In genomic region chr9:77735515-77735914, GRCh38 we compare ENCODE assay signal across 18 cellular contexts.
DNase-seq lines count a peak whose midpoint lies in the region; ATAC-seq, FAIRE-seq and TF ChIP-seq lines count a peak whose summit lies in the region.
"Had no signal": no experiment of that assay in that cellular context is flagged by ENCODE, and none has a peak within 500 bp of the region (broad histone marks: within the 10 kb centered on the region; RNA-seq: fewer than 3 reads in every experiment).

No MANE protein-coding gene starts in this region.

- no peaks in the 10 kb centered on the region for H3K27me3 Mint-ChIP-seq in astrocyte (ENCODE audit: low read depth, unreplicated experiment)
- H3K27me3 Mint-ChIP-seq: activated naive CD8-positive, alpha-beta T cell treated with anti-CD3 and anti-CD28 coated beads, Interleukin-2, amount 50 U/mL, for 24 hours; natural killer cell treated with Interleukin-12 subunit alpha and Interleukin-12 subunit beta and Interleukin-15 and Interleukin-18, amount 100 ng/mL, for 72 hours had no signal

- no peak overlapping the region for H3K4me3 Mint-ChIP-seq in astrocyte (ENCODE audit: unreplicated experiment)
- H3K4me3 Mint-ChIP-seq: activated naive CD8-positive, alpha-beta T cell treated with anti-CD3 and anti-CD28 coated beads, Interleukin-2, amount 50 U/mL, for 24 hours; natural killer cell treated with Interleukin-12 subunit alpha and Interleukin-12 subunit beta and Interleukin-15 and Interleukin-18, amount 100 ng/mL, for 72 hours; T-helper 2 cell treated with Interferon-gamma antibody and Interleukin-4, amounts not matched to agents 5 μg/mL and 100 μg/mL, for 36 hours had no signal

- BruUV-seq in mammary epithelial cell (replicated peaks; lab: Mats Ljungman, UMichigan), result no TSS peak

- intact Hi-C loops in mammary epithelial cell (cut with micrococcal nuclease), result no loop called here

- CTCF ChIA-PET in mammary epithelial cell (lab: Charles Lee; ENCODE audit: low non-redundant PET), result no interaction called here

- H3K9ac ChIP-seq in astrocyte (ENCODE audit: low read length) (no peak overlapping the region), mammary epithelial cell (ENCODE audit: insufficient read depth, low read length) (no peak overlapping the region), MM.1S (ENCODE audit: low read length) (no peak overlapping the region)

- FAIRE-seq in astrocyte (lab: Jason Lieb, UNC), result no peak

- TF ChIP-seq CTCF in astrocyte (IDR thresholded peaks at IDR 0.05; ENCODE audit: insufficient read depth, low read depth, low read length) (no peak), foreskin fibroblast (IDR thresholded peaks at IDR 0.05; ENCODE audit: low read depth, low read length) (no peak), mammary epithelial cell (conservative IDR thresholded peaks at IDR 0.05 in 1 of 2, IDR thresholded peaks at IDR 0.05 in 1 of 2; ENCODE audit: extremely low read depth in 1 of 2, insufficient read depth in 1 of 2, low read depth in 1 of 2, low read length in 2 of 2) (no peak), MM.1S (IDR thresholded peaks at IDR 0.05; ENCODE audit: low read length) (no peak)

- H3K36me3 ChIP-seq in astrocyte (ENCODE audit: insufficient read depth, low read length) (no peaks in the 10 kb centered on the region), mammary epithelial cell (ENCODE audit: insufficient read depth, low read length) (no peaks in the 10 kb centered on the region), MM.1S (replicated peaks; ENCODE audit: insufficient read depth, low read length) (no peaks in the 10 kb centered on the region)
- H3K36me3 ChIP-seq: Peyer's patch had no signal

- H3K27ac Mint-ChIP-seq in astrocyte (ENCODE audit: unreplicated experiment), result no peak overlapping the region
- H3K27ac Mint-ChIP-seq: activated naive CD8-positive, alpha-beta T cell treated with anti-CD3 and anti-CD28 coated beads, Interleukin-2, amount 50 U/mL, for 24 hours; natural killer cell treated with Interleukin-12 subunit alpha and Interleukin-12 subunit beta and Interleukin-15 and Interleukin-18, amount 100 ng/mL, for 72 hours; T-helper 2 cell treated with Interferon-gamma antibody and Interleukin-4, amounts not matched to agents 5 μg/mL and 100 μg/mL, for 36 hours had no signal

- ATAC-seq in HG02763 (IDR thresholded peaks at IDR 0.05; ENCODE audit: unreplicated experiment), result no peak
- ATAC-seq: activated naive CD8-positive, alpha-beta T cell treated with anti-CD3 and anti-CD28 coated beads, Interleukin-2, amount 50 U/mL, for 24 hours; HCT116; natural killer cell treated with Interleukin-12 subunit alpha and Interleukin-12 subunit beta and Interleukin-15 and Interleukin-18, amount 100 ng/mL, for 72 hours had no signal

- peaks cover 7% of the 10 kb centered on the region for H3K4me1 ChIP-seq in astrocyte (ENCODE audit: insufficient read depth, low read length)
- no peaks in the 10 kb centered on the region for H3K4me1 ChIP-seq in mammary epithelial cell (ENCODE audit: insufficient read depth, low read length)
- H3K4me1 ChIP-seq in MM.1S (ENCODE audit: low read length), result no peaks in the 10 kb centered on the region
- H3K4me1 ChIP-seq: Peyer's patch had no signal

- no peaks in the 10 kb centered on the region for H3K9me3 ChIP-seq in astrocyte (ENCODE audit: insufficient read depth, low read depth, low read length)
- H3K9me3 ChIP-seq in mammary epithelial cell (replicated peaks; ENCODE audit: insufficient read depth, low read length), result no peaks in the 10 kb centered on the region
- no peaks in the 10 kb centered on the region for H3K9me3 ChIP-seq in MM.1S (replicated peaks; ENCODE audit: insufficient read depth, low read length)
- H3K9me3 ChIP-seq: Peyer's patch had no signal

- H3F3A ChIP-seq in MM.1S (ENCODE audit: insufficient read depth, low read length), result no peaks in the 10 kb centered on the region

- no peaks in the 10 kb centered on the region for H3K79me2 ChIP-seq in astrocyte (ENCODE audit: insufficient read depth, low read length)
- peaks cover 7% of the 10 kb centered on the region for H3K79me2 ChIP-seq in mammary epithelial cell (ENCODE audit: insufficient read depth, low read length)
- H3K79me2 ChIP-seq in MM.1S (ENCODE audit: low read length), result no peaks in the 10 kb centered on the region

- DNase-seq in AG20443 (ENCODE audit: low spot score), result peak; percentile 63
- DNase-seq in astrocyte (ENCODE audit: low read depth), result peak; percentile 89
- DNase-seq in foreskin fibroblast, result peak; percentile 34
- DNase-seq in occipital lobe (lab: John Stamatoyannopoulos, UW), result peak; percentile 34
- DNase-seq in mammary epithelial cell, result no peak
- no peak for DNase-seq in HT-29 (ENCODE audit: low spot score)
- DNase-seq in MM.1S, result no peak
- DNase-seq: activated CD4-positive, alpha-beta T cell treated with anti-CD3 and anti-CD28 coated beads for 48 hours; activated naive CD8-positive, alpha-beta T cell treated with anti-CD3 and anti-CD28 coated beads, Interleukin-2, amount 50 U/mL, for 24 hours; activated T-cell treated with anti-CD3 and anti-CD28 coated beads, Interleukin-2, amount 50 U/mL, for 48 hours; kidney glomerular epithelial cell; NCI-H2029; Peyer's patch had no signal

- H3K4me1 Mint-ChIP-seq in astrocyte (ENCODE audit: low read depth, unreplicated experiment), result peaks cover 15% of the 10 kb centered on the region

- dilution Hi-C loops in mammary epithelial cell (cut with HindIII; ENCODE audit: low sequenced_read_pairs), result no loop called here

- H3K9me2 ChIP-seq in MM.1S (replicated peaks; ENCODE audit: insufficient read depth, low read length), result no peaks in the 10 kb centered on the region

- peak overlapping the region; percentile 42 for H3K27ac ChIP-seq in astrocyte (ENCODE audit: low read depth, low read length)
- H3K27ac ChIP-seq in mammary epithelial cell (ENCODE audit: insufficient read depth, low read depth, low read length), result no peak overlapping the region
- no peak overlapping the region for H3K27ac ChIP-seq in MM.1S (ENCODE audit: low read length)
- H3K27ac ChIP-seq: Peyer's patch had no signal

- no peak overlapping the region for H3K4me3 ChIP-seq in astrocyte (ENCODE audit: insufficient read depth, low read depth, low read length)
- H3K4me3 ChIP-seq in foreskin fibroblast (ENCODE audit: low read depth in 1 of 2, low read length in 2 of 2), result no peak overlapping the region
- no peak overlapping the region for H3K4me3 ChIP-seq in mammary epithelial cell (replicated peaks in 1 of 3; ENCODE audit: insufficient read depth in 1 of 3, low read depth in 2 of 3, low read length in 3 of 3)
- no peak overlapping the region for H3K4me3 ChIP-seq in MM.1S (ENCODE audit: low read length)
- H3K4me3 ChIP-seq: Peyer's patch, smooth muscle cell had no signal

- H4K20me1 ChIP-seq in astrocyte (ENCODE audit: insufficient read depth, low read length) (peaks cover 3% of the 10 kb centered on the region), mammary epithelial cell (ENCODE audit: insufficient read depth, low read length) (no peaks in the 10 kb centered on the region), MM.1S (ENCODE audit: insufficient read depth, low read length) (no peaks in the 10 kb centered on the region)

- no peaks in the 10 kb centered on the region for H3K27me3 ChIP-seq in astrocyte (ENCODE audit: insufficient read depth, low read length)
- no peaks in the 10 kb centered on the region for H3K27me3 ChIP-seq in mammary epithelial cell (ENCODE audit: insufficient read depth, low read length)
- H3K27me3 ChIP-seq in MM.1S (replicated peaks; ENCODE audit: insufficient read depth, low read length), result no peaks in the 10 kb centered on the region
- H3K27me3 ChIP-seq: Peyer's patch had no signal

- H3K4me2 ChIP-seq in astrocyte (ENCODE audit: low read length) (peak overlapping the region; percentile 1), mammary epithelial cell (ENCODE audit: insufficient read depth, low read depth, low read length) (no peak overlapping the region), MM.1S (ENCODE audit: low read depth, low read length) (no peak overlapping the region)
- H3K4me2 ChIP-seq: smooth muscle cell had no signal

- H3K9me3 Mint-ChIP-seq in astrocyte (ENCODE audit: unreplicated experiment), result no peaks in the 10 kb centered on the region
- H3K9me3 Mint-ChIP-seq: activated naive CD8-positive, alpha-beta T cell treated with anti-CD3 and anti-CD28 coated beads, Interleukin-2, amount 50 U/mL, for 24 hours; natural killer cell treated with Interleukin-12 subunit alpha and Interleukin-12 subunit beta and Interleukin-15 and Interleukin-18, amount 100 ng/mL, for 72 hours; T-helper 2 cell treated with Interferon-gamma antibody and Interleukin-4, amounts not matched to agents 5 μg/mL and 100 μg/mL, for 36 hours had no signal

- WGBS in mammary epithelial cell (ENCODE audit: low coverage, missing lambda C conversion rate), result 90% methylated on average over 5 of the region's 5 CpGs

- H2AFZ ChIP-seq in astrocyte (ENCODE audit: low read depth, low read length) (no peak overlapping the region), mammary epithelial cell (ENCODE audit: low read depth, low read length) (no peak overlapping the region), MM.1S (ENCODE audit: low read length) (no peak overlapping the region)

- in situ Hi-C loops in mammary epithelial cell (cut with MboI; ENCODE audit: low sequenced_read_pairs in 2 of 2), result loop anchor here in 1 of 2 donors (25.0 kb wide), 1 partner anchor 273 kb away; no protein-coding TSS in a partner anchor

- peaks cover 7% of the 10 kb centered on the region for H3K36me3 Mint-ChIP-seq in astrocyte (ENCODE audit: low read depth, unreplicated experiment)
- H3K36me3 Mint-ChIP-seq: natural killer cell treated with Interleukin-12 subunit alpha and Interleukin-12 subunit beta and Interleukin-15 and Interleukin-18, amount 100 ng/mL, for 72 hours had no signal

Comparison
In these comparisons a context has a peak if more than half of its experiments do, and no peak if none do; other contexts are left out.
1. DNase-seq: peak in AG20443 (single experiment), astrocyte (single experiment), foreskin fibroblast (2 of 2) and occipital lobe (single experiment); none in mammary epithelial cell (single experiment), HT-29 (single experiment) and MM.1S (single experiment).